Comparison of ENCODE assay signal across 8 cellular contexts in the genomic region with DNA sequence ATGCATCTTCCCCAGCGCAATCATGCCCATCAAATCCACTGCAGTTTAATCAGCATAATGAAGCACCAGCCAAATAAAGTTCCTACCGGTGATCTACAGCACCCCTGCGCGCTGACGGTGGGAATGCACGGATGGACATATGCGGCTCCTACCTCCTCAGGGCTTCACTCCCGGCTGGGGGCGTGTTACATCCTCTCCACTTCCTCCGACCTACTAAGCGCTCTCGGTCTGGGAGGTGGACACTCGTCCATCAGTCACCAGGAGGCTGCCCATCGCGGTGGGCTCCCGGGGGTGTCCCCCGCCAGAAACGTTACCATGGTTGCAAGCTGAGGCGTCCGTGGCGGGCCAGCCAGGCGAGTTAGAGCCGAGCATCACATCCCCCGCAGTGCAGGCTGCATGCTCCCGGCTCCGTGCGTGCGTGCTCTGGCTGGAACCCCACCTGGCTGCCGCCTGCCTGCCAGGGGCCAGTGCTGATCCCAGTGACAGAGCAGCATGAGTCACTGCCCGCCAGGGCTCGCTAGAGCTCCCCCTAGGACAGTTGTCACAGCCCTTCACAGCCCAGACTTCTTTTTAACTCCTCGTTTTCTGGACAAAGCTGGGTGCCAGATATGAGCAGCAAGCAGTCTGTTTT.
DNase-seq lines count a peak whose midpoint lies in the region; ATAC-seq, FAIRE-seq and TF ChIP-seq lines count a peak whose summit lies in the region.

No MANE protein-coding gene starts in this region.

- H3K9me3 ChIP-seq in kidney (ENCODE audit: control insufficient read depth in 1 of 2, low read length in 2 of 2), result no peaks in the 10 kb centered on the region

- TF ChIP-seq CTCF in cardiac fibroblast (IDR thresholded peaks at IDR 0.05; ENCODE audit: low read depth, low read length) (peak; percentile 34), kidney (IDR thresholded peaks at IDR 0.05; ENCODE audit: borderline replicate concordance, extremely low read depth, insufficient read depth) (peak; percentile 46)

- POLR2A ChIA-PET in T-cell (lab: Charles Lee), result no interaction called here

- H3K36me3 ChIP-seq in kidney (ENCODE audit: control insufficient read depth in 1 of 2, insufficient read depth in 2 of 2, low read length in 2 of 2), result no peaks in the 10 kb centered on the region

- FAIRE-seq in kidney (lab: Jason Lieb, UNC), result no peak

- H3K27me3 Mint-ChIP-seq in T-cell, result no peaks in the 10 kb centered on the region

- peak overlapping the region in 1 of 2 donors; percentile 62 for H3K9ac ChIP-seq in kidney (ENCODE audit: low read length in 2 of 2)

- intact Hi-C loops in kidney (cut with DNase I), result no loop called here

- CTCF ChIA-PET in T-cell (lab: Charles Lee), result no interaction called here

- peak overlapping the region; percentile 42 to 49 for H3K4me3 ChIP-seq in cardiac fibroblast (replicated peaks in 1 of 2; ENCODE audit: low read depth in 2 of 2, low read length in 2 of 2)
- peak overlapping the region; percentile 28 to 64 for H3K4me3 ChIP-seq in kidney (ENCODE audit: low read length in 2 of 2)

- peaks cover 0 to 6% (median 3%) of the 10 kb centered on the region in 3 donors for H3K4me1 Mint-ChIP-seq in T-cell

- DNase-seq in ELR (ENCODE audit: low read depth) (peak; percentile 88), MV-4-11 (lab: John Stamatoyannopoulos, UW) (peak; percentile 58), cardiac fibroblast (ENCODE audit: low read depth in 2 of 2) (peak; percentile 56 to 73), kidney (peak; percentile 90), substantia nigra (lab: John Stamatoyannopoulos, UW) (peak in 47 of 49 donors; percentile 3 to 90 (median 54)), T-cell (no peak)

- H3K9me3 Mint-ChIP-seq in T-cell, result peaks cover 0 to 9% (median 9%) of the 10 kb centered on the region in 3 donors

- H3K4me1 ChIP-seq in kidney (ENCODE audit: control insufficient read depth in 1 of 2, insufficient read depth in 1 of 2, low read depth in 1 of 2, low read length in 2 of 2), result peaks cover 4 to 7% of the 10 kb centered on the region in 2 donors

- H3K27ac Mint-ChIP-seq in T-cell, result no peak overlapping the region

- H3K27ac ChIP-seq in kidney (ENCODE audit: low read depth in 2 of 2, low read length in 2 of 2), result no peak overlapping the region
- peak overlapping the region; percentile 51 for H3K27ac ChIP-seq in substantia nigra (ENCODE audit: low read depth, low read length, poor library complexity, severe bottlenecking)

- ATAC-seq in GM19328 (IDR thresholded peaks at IDR 0.05; ENCODE audit: unreplicated experiment) (no peak), GM21447 (IDR thresholded peaks at IDR 0.05; ENCODE audit: unreplicated experiment) (no peak), T-cell (replicated peaks in 1 of 4) (no peak)

- no peak overlapping the region for H3K4me3 Mint-ChIP-seq in T-cell

- H3K36me3 Mint-ChIP-seq in T-cell, result peaks cover 3% of the 10 kb centered on the region

Comparison
In these comparisons a context has a peak if more than half of its experiments do, and no peak if none do; other contexts are left out.
1. DNase-seq: peak in ELR (single experiment), MV-4-11 (single experiment), cardiac fibroblast (2 of 2), kidney (single experiment) and substantia nigra (47 of 49); none in T-cell (0 of 34).